1 cellular context compared by ENCODE assay signal in the genomic region with DNA sequence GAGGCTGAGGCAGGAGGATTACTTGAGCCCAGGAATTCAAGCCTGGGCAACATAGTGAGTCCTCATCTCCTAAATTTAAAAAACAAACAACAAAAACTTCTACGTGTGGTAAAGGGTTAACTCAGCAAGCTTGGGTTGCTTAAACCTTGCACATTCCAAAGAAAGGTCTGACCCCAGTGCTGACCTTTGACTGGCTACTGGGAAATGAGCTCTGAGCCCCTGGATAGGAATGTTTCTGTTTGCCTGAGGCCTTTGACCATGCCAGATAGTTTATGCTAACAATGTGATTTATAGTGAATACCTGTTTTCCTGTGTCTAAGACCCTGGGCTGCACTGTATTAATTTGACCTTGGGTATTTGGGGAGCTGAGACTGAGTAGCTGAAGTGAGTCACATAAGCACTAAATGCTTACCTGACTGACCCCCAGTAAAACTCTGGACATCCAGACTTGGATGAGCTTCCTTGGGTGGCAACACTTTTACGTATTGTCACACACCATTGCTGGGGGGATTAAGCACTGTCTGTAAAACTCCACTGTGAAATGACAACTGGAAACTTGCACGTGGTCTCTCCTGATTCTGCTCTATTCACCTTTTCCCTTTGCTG.
TF ChIP-seq lines count a peak whose summit lies in the region.

No MANE protein-coding gene starts in this region.

TF ChIP-seq in HepG2, 621 proteins besides CTCF, POLR2A, EP300 and RAD21 (continued from another document and continues in another):
- TF ChIP-seq, protein P1, sequence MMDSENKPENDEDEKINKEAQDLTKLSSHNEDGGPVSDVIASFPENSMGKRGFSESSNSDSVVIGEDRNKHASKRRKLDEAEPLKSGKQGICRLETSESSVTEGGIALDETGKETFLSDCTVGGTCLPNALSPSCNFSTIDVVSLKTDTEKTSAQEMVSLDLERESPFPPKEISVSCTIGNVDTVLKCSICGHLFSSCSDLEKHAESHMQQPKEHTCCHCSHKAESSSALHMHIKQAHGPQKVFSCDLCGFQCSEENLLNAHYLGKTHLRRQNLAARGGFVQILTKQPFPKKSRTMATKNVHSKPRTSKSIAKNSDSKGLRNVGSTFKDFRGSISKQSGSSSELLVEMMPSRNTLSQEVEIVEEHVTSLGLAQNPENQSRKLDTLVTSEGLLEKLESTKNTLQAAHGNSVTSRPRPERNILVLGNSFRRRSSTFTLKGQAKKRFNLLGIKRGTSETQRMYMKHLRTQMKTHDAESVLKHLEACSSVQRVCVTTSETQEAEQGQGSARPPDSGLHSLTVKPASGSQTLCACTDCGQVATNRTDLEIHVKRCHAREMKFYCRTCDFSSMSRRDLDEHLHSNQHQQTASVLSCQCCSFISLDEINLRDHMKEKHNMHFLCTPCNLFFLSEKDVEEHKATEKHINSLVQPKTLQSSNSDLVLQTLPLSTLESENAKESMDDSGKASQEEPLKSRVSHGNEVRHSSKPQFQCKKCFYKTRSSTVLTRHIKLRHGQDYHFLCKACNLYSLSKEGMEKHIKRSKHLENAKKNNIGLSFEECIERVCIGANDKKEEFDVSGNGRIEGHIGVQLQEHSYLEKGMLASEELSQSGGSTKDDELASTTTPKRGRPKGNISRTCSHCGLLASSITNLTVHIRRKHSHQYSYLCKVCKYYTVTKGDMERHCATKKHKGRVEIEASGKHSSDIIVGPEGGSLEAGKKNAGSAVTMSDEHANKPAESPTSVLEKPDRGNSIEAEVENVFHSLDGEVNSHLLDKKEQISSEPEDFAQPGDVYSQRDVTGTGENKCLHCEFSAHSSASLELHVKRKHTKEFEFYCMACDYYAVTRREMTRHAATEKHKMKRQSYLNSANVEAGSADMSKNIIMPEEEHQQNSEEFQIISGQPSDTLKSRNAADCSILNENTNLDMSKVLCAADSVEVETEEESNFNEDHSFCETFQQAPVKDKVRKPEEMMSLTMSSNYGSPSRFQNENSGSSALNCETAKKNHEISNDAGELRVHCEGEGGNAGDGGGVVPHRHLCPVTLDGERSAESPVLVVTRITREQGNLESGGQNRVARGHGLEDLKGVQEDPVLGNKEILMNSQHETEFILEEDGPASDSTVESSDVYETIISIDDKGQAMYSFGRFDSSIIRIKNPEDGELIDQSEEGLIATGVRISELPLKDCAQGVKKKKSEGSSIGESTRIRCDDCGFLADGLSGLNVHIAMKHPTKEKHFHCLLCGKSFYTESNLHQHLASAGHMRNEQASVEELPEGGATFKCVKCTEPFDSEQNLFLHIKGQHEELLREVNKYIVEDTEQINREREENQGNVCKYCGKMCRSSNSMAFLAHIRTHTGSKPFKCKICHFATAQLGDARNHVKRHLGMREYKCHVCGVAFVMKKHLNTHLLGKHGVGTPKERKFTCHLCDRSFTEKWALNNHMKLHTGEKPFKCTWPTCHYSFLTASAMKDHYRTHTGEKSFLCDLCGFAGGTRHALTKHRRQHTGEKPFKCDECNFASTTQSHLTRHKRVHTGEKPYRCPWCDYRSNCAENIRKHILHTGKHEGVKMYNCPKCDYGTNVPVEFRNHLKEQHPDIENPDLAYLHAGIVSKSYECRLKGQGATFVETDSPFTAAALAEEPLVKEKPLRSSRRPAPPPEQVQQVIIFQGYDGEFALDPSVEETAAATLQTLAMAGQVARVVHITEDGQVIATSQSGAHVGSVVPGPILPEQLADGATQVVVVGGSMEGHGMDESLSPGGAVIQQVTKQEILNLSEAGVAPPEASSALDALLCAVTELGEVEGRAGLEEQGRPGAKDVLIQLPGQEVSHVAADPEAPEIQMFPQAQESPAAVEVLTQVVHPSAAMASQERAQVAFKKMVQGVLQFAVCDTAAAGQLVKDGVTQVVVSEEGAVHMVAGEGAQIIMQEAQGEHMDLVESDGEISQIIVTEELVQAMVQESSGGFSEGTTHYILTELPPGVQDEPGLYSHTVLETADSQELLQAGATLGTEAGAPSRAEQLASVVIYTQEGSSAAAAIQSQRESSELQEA (CRISPR knock-in tag; IDR thresholded peaks at IDR 0.05; ENCODE audit: not compliant biosample characterization) = no peak
- TF ChIP-seq, protein P2, sequence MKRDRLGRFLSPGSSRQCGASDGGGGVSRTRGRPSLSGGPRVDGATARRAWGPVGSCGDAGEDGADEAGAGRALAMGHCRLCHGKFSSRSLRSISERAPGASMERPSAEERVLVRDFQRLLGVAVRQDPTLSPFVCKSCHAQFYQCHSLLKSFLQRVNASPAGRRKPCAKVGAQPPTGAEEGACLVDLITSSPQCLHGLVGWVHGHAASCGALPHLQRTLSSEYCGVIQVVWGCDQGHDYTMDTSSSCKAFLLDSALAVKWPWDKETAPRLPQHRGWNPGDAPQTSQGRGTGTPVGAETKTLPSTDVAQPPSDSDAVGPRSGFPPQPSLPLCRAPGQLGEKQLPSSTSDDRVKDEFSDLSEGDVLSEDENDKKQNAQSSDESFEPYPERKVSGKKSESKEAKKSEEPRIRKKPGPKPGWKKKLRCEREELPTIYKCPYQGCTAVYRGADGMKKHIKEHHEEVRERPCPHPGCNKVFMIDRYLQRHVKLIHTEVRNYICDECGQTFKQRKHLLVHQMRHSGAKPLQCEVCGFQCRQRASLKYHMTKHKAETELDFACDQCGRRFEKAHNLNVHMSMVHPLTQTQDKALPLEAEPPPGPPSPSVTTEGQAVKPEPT (CRISPR knock-in tag; IDR thresholded peaks at IDR 0.05; ENCODE audit: low read depth) = no peak
- TF ChIP-seq ZKSCAN8 (CRISPR knock-in tag; IDR thresholded peaks at IDR 0.05; ENCODE audit: borderline replicate concordance) (peak; percentile 82; the same call in 1 of the 2 replicates), KDM3A (CRISPR knock-in tag; IDR thresholded peaks at IDR 0.05; ENCODE audit: low read depth) (no peak), ZNF782 (CRISPR knock-in tag; IDR thresholded peaks at IDR 0.05; ENCODE audit: borderline replicate concordance) (no peak), ZFP90 (CRISPR knock-in tag; IDR thresholded peaks at IDR 0.05; ENCODE audit: borderline replicate concordance) (no peak), ZSCAN30 (CRISPR knock-in tag; IDR thresholded peaks at IDR 0.05) (no peak), ZFP62 (CRISPR knock-in tag; IDR thresholded peaks at IDR 0.05) (no peak), ATF7 (IDR thresholded peaks at IDR 0.05) (no peak), ATF7 (CRISPR knock-in tag; IDR thresholded peaks at IDR 0.05) (no peak), ZNF614 (CRISPR knock-in tag; IDR thresholded peaks at IDR 0.05; ENCODE audit: borderline replicate concordance) (peak; percentile 84; the same call in 1 of the 2 replicates), ZBTB21 (CRISPR knock-in tag; IDR thresholded peaks at IDR 0.05) (peak; percentile 33; the same call in 1 of the 2 replicates), YEATS2 (CRISPR knock-in tag; IDR thresholded peaks at IDR 0.05; ENCODE audit: borderline replicate concordance) (peak; percentile 44; the same call in 1 of the 2 replicates), NFATC3 (CRISPR knock-in tag; IDR thresholded peaks at IDR 0.05) (no peak), SNRNP70 (IDR thresholded peaks at IDR 0.05; ENCODE audit: low read depth, low read length) (no peak), KAT2B (IDR thresholded peaks at IDR 0.05; ENCODE audit: borderline replicate concordance, low read depth, low read length) (no peak), YEATS4 (CRISPR knock-in tag; IDR thresholded peaks at IDR 0.05; ENCODE audit: borderline replicate concordance) (peak; percentile 34; the same call in 1 of the 2 replicates), KLF11 (CRISPR knock-in tag; IDR thresholded peaks at IDR 0.05) (no peak), ELF3 (CRISPR knock-in tag; IDR thresholded peaks at IDR 0.05) (peak; percentile 76), NAIF1 (CRISPR knock-in tag; IDR thresholded peaks at IDR 0.05; ENCODE audit: borderline replicate concordance) (peak; percentile 47; the same call in 1 of the 2 replicates), SALL2 (CRISPR knock-in tag; IDR thresholded peaks at IDR 0.05) (no peak), SIX4 (CRISPR knock-in tag; IDR thresholded peaks at IDR 0.05) (peak; percentile 56; the same call in 1 of the 2 replicates), KLF16 (CRISPR knock-in tag; IDR thresholded peaks at IDR 0.05) (peak in 1 of 2 experiments; percentile 43; a peak in 1 of 4 replicates), ZFP82 (CRISPR knock-in tag; IDR thresholded peaks at IDR 0.05; ENCODE audit: borderline replicate concordance) (0 out of 2 replicates have a peak, but pooled peaks have one; percentile 36)
- TF ChIP-seq, protein P3, sequence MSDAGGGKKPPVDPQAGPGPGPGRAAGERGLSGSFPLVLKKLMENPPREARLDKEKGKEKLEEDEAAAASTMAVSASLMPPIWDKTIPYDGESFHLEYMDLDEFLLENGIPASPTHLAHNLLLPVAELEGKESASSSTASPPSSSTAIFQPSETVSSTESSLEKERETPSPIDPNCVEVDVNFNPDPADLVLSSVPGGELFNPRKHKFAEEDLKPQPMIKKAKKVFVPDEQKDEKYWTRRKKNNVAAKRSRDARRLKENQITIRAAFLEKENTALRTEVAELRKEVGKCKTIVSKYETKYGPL (CRISPR knock-in tag; IDR thresholded peaks at IDR 0.05) = no peak
- TF ChIP-seq, protein P4, sequence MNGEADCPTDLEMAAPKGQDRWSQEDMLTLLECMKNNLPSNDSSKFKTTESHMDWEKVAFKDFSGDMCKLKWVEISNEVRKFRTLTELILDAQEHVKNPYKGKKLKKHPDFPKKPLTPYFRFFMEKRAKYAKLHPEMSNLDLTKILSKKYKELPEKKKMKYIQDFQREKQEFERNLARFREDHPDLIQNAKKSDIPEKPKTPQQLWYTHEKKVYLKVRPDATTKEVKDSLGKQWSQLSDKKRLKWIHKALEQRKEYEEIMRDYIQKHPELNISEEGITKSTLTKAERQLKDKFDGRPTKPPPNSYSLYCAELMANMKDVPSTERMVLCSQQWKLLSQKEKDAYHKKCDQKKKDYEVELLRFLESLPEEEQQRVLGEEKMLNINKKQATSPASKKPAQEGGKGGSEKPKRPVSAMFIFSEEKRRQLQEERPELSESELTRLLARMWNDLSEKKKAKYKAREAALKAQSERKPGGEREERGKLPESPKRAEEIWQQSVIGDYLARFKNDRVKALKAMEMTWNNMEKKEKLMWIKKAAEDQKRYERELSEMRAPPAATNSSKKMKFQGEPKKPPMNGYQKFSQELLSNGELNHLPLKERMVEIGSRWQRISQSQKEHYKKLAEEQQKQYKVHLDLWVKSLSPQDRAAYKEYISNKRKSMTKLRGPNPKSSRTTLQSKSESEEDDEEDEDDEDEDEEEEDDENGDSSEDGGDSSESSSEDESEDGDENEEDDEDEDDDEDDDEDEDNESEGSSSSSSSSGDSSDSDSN (CRISPR knock-in tag; IDR thresholded peaks at IDR 0.05) = no peak
- TF ChIP-seq, protein P5, sequence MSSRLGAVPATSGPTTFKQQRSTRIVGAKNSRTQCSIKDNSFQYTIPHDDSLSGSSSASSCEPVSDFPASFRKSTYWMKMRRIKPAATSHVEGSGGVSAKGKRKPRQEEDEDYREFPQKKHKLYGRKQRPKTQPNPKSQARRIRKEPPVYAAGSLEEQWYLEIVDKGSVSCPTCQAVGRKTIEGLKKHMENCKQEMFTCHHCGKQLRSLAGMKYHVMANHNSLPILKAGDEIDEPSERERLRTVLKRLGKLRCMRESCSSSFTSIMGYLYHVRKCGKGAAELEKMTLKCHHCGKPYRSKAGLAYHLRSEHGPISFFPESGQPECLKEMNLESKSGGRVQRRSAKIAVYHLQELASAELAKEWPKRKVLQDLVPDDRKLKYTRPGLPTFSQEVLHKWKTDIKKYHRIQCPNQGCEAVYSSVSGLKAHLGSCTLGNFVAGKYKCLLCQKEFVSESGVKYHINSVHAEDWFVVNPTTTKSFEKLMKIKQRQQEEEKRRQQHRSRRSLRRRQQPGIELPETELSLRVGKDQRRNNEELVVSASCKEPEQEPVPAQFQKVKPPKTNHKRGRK (CRISPR knock-in tag; IDR thresholded peaks at IDR 0.05) = no peak
- TF ChIP-seq, protein P6, sequence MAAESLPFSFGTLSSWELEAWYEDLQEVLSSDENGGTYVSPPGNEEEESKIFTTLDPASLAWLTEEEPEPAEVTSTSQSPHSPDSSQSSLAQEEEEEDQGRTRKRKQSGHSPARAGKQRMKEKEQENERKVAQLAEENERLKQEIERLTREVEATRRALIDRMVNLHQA (CRISPR knock-in tag; IDR thresholded peaks at IDR 0.05) = no peak
- TF ChIP-seq, protein P7, sequence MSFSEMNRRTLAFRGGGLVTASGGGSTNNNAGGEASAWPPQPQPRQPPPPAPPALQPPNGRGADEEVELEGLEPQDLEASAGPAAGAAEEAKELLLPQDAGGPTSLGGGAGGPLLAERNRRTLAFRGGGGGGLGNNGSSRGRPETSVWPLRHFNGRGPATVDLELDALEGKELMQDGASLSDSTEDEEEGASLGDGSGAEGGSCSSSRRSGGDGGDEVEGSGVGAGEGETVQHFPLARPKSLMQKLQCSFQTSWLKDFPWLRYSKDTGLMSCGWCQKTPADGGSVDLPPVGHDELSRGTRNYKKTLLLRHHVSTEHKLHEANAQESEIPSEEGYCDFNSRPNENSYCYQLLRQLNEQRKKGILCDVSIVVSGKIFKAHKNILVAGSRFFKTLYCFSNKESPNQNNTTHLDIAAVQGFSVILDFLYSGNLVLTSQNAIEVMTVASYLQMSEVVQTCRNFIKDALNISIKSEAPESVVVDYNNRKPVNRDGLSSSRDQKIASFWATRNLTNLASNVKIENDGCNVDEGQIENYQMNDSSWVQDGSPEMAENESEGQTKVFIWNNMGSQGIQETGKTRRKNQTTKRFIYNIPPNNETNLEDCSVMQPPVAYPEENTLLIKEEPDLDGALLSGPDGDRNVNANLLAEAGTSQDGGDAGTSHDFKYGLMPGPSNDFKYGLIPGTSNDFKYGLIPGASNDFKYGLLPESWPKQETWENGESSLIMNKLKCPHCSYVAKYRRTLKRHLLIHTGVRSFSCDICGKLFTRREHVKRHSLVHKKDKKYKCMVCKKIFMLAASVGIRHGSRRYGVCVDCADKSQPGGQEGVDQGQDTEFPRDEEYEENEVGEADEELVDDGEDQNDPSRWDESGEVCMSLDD (CRISPR knock-in tag; IDR thresholded peaks at IDR 0.05; ENCODE audit: borderline replicate concordance) = peak; percentile 49; the same call in 1 of the 2 replicates
- TF ChIP-seq, protein P8, sequence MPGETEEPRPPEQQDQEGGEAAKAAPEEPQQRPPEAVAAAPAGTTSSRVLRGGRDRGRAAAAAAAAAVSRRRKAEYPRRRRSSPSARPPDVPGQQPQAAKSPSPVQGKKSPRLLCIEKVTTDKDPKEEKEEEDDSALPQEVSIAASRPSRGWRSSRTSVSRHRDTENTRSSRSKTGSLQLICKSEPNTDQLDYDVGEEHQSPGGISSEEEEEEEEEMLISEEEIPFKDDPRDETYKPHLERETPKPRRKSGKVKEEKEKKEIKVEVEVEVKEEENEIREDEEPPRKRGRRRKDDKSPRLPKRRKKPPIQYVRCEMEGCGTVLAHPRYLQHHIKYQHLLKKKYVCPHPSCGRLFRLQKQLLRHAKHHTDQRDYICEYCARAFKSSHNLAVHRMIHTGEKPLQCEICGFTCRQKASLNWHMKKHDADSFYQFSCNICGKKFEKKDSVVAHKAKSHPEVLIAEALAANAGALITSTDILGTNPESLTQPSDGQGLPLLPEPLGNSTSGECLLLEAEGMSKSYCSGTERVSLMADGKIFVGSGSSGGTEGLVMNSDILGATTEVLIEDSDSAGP (CRISPR knock-in tag; IDR thresholded peaks at IDR 0.05; ENCODE audit: borderline replicate concordance) = no peak
